1 cellular context compared by ENCODE assay signal in genomic region chr3:132660056-132660744, GRCh38.
TF ChIP-seq lines count a peak whose summit lies in the region.

Gene UBA5 (plus strand): TSS chr3:132660329. CDS start chr3:132660538, 209 bp downstream.

TF ChIP-seq in HepG2, 621 proteins besides CTCF, POLR2A, EP300 and RAD21 (continued from another document and continues in another):
- TF ChIP-seq KLF9 (CRISPR knock-in tag; IDR thresholded peaks at IDR 0.05; ENCODE audit: low read depth), result no peak
- no peak for TF ChIP-seq NR2F2 (IDR thresholded peaks at IDR 0.05; ENCODE audit: borderline replicate concordance, low read depth)
- TF ChIP-seq KDM2A (CRISPR knock-in tag; IDR thresholded peaks at IDR 0.05; ENCODE audit: borderline replicate concordance, low read depth), result peak; percentile 77; the same call in 1 of the 2 replicates
- TF ChIP-seq NONO (IDR thresholded peaks at IDR 0.05), result no peak
- TF ChIP-seq NONO (CRISPR knock-in tag; conservative IDR thresholded peaks at IDR 0.05), result no peak
- no peak for TF ChIP-seq ZNF839 (CRISPR knock-in tag; IDR thresholded peaks at IDR 0.05; ENCODE audit: borderline replicate concordance)
- 0 out of 2 replicates have a peak, but pooled peaks have one; percentile 52 for TF ChIP-seq ZNF24 (IDR thresholded peaks at IDR 0.05)
- TF ChIP-seq NFYC (CRISPR knock-in tag; IDR thresholded peaks at IDR 0.05), result no peak
- TF ChIP-seq LBX2 (CRISPR knock-in tag; IDR thresholded peaks at IDR 0.05; ENCODE audit: borderline replicate concordance), result no peak
- no peak for TF ChIP-seq ZNF432 (CRISPR knock-in tag; IDR thresholded peaks at IDR 0.05; ENCODE audit: borderline replicate concordance)
- no peak for TF ChIP-seq SMC3 (IDR thresholded peaks at IDR 0.05; ENCODE audit: low read length)
- TF ChIP-seq SPEN (CRISPR knock-in tag; IDR thresholded peaks at IDR 0.05; ENCODE audit: low read depth), result peak; percentile 61
- no peak; the same call in none of the 2 replicates for TF ChIP-seq TP53 (CRISPR knock-in tag; conservative IDR thresholded peaks at IDR 0.05)
- no peak for TF ChIP-seq TFAP4 (IDR thresholded peaks at IDR 0.05; ENCODE audit: borderline replicate concordance, low read depth)
- TF ChIP-seq IKZF1 (IDR thresholded peaks at IDR 0.05), result no peak
- TF ChIP-seq ZNF280B (CRISPR knock-in tag; IDR thresholded peaks at IDR 0.05; ENCODE audit: borderline replicate concordance), result no peak
- no peak; the same call in 1 of the 2 replicates for TF ChIP-seq ZGPAT (CRISPR knock-in tag; IDR thresholded peaks at IDR 0.05)
- peak; percentile 74; the same call in 1 of the 2 replicates for TF ChIP-seq MXD3 (CRISPR knock-in tag; IDR thresholded peaks at IDR 0.05)
- TF ChIP-seq BRCA1 (CRISPR knock-in tag; IDR thresholded peaks at IDR 0.05), result 0 out of 2 replicates have a peak, but pooled peaks have one; percentile 40
- TF ChIP-seq ZNF547 (CRISPR knock-in tag; IDR thresholded peaks at IDR 0.05), result peak; percentile 62; the same call in 1 of the 2 replicates
- TF ChIP-seq CC2D1A (CRISPR knock-in tag; IDR thresholded peaks at IDR 0.05), result no peak
- TF ChIP-seq DBP (CRISPR knock-in tag; IDR thresholded peaks at IDR 0.05; ENCODE audit: not compliant biosample characterization), result no peak
- 0 out of 2 replicates have a peak, but pooled peaks have one; percentile 42 for TF ChIP-seq ZNF572 (CRISPR knock-in tag; IDR thresholded peaks at IDR 0.05)
- TF ChIP-seq ZBED4 (CRISPR knock-in tag; IDR thresholded peaks at IDR 0.05; ENCODE audit: borderline replicate concordance), result no peak
- no peak for TF ChIP-seq ZNF674 (CRISPR knock-in tag; IDR thresholded peaks at IDR 0.05; ENCODE audit: low read depth)
- peak; percentile 95 for TF ChIP-seq ZFX (CRISPR knock-in tag; IDR thresholded peaks at IDR 0.05; ENCODE audit: low read depth)
- no peak for TF ChIP-seq JDP2 (CRISPR knock-in tag; IDR thresholded peaks at IDR 0.05; ENCODE audit: borderline replicate concordance)
- no peak for TF ChIP-seq RORA (CRISPR knock-in tag; IDR thresholded peaks at IDR 0.05)
- TF ChIP-seq ZNF451 (CRISPR knock-in tag; IDR thresholded peaks at IDR 0.05), result no peak
- no peak for TF ChIP-seq DPF2 (CRISPR knock-in tag; IDR thresholded peaks at IDR 0.05; ENCODE audit: borderline replicate concordance, low read depth)
- no peak; the same call in 1 of the 2 replicates for TF ChIP-seq ZFP82 (CRISPR knock-in tag; IDR thresholded peaks at IDR 0.05; ENCODE audit: borderline replicate concordance)
- 0 out of 2 replicates have a peak, but pooled peaks have one; percentile 32 for TF ChIP-seq ZNF567 (CRISPR knock-in tag; IDR thresholded peaks at IDR 0.05; ENCODE audit: borderline replicate concordance)
- TF ChIP-seq ZNF512 (CRISPR knock-in tag; IDR thresholded peaks at IDR 0.05), result no peak
- peak; percentile 6; the same call in 1 of the 2 replicates for TF ChIP-seq TFDP1 (CRISPR knock-in tag; IDR thresholded peaks at IDR 0.05; ENCODE audit: borderline replicate concordance)
- TF ChIP-seq THAP9 (CRISPR knock-in tag; IDR thresholded peaks at IDR 0.05; ENCODE audit: borderline replicate concordance), result peak; percentile 73; the same call in 1 of the 2 replicates
- peak; percentile 76 for TF ChIP-seq PHF21A (CRISPR knock-in tag; IDR thresholded peaks at IDR 0.05)
- no peak for TF ChIP-seq TOE1 (CRISPR knock-in tag; IDR thresholded peaks at IDR 0.05)
- peak; percentile 26; the same call in 1 of the 2 replicates for TF ChIP-seq SALL1 (CRISPR knock-in tag; IDR thresholded peaks at IDR 0.05)
- TF ChIP-seq HDAC1 (CRISPR knock-in tag; IDR thresholded peaks at IDR 0.05), result peak; percentile 74; the same call in 1 of the 2 replicates
- no peak for TF ChIP-seq TOPORS (CRISPR knock-in tag; IDR thresholded peaks at IDR 0.05)
- TF ChIP-seq ZFY (CRISPR knock-in tag; IDR thresholded peaks at IDR 0.05), result peak; percentile 97
- TF ChIP-seq PAWR (CRISPR knock-in tag; IDR thresholded peaks at IDR 0.05; ENCODE audit: borderline replicate concordance), result no peak
- TF ChIP-seq ZNF574 (CRISPR knock-in tag; IDR thresholded peaks at IDR 0.05), result peak; percentile 78
- TF ChIP-seq ZNF224 (CRISPR knock-in tag; IDR thresholded peaks at IDR 0.05), result no peak; the same call in 1 of the 2 replicates
